ENCODE assay signal across 10 cellular contexts in the genomic region with DNA sequence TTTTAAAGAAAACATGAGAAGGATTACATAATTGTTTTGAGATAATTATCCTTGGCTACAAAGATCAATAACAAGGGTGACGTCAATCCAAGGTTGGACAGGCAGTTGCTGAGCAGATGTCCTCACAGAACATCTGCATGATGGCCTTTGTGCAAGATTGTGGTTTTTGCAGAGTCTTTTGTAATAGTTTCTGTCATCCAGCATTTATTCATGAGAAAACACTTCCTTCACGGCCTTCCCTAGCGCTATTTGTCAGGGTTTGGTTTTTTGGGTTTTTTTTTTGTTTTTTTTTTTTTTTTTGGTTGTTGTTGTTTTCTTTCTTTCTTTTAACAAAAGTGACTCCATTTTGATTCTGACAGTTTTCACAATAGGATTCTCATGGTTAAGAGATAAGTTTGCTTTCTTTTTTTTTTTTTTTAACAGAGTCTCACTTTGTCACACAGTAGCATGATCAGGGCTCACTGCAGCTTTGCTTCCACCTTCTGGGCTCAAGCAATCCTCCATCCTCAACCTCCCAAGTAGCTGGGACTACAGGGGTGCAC. TPM values are rescaled to one million over a fixed set of nuclear protein-coding genes. Genes with fewer than 3 reads are reported as not detected.
DNase-seq lines count a peak whose midpoint lies in the region; ATAC-seq and TF ChIP-seq lines count a peak whose summit lies in the region.
"Had no signal": no experiment of that assay in that cellular context is flagged by ENCODE, and none has a peak within 500 bp of the region (broad histone marks: within the 10 kb centered on the region; RNA-seq: fewer than 3 reads in every experiment).

No MANE protein-coding gene starts in this region.

- H3K9me3 Mint-ChIP-seq in CD8-positive, alpha-beta T cell, result no peaks in the 10 kb centered on the region
- H3K9me3 Mint-ChIP-seq: activated naive CD8-positive, alpha-beta T cell treated with anti-CD3 and anti-CD28 coated beads, Interleukin-2, amount 10 ng/mL, durations not matched to agents 7 days and 5 days; T-helper 1 cell treated with Interleukin-12 subunit alpha and Interleukin-12 subunit beta and Interleukin-4 antibody, amounts not matched to agents 30 μg/mL and 1 μg/mL, for 36 hours had no signal

- H3K36me3 Mint-ChIP-seq in CD8-positive, alpha-beta T cell, result no peaks in the 10 kb centered on the region

- H3K4me3 Mint-ChIP-seq in CD8-positive, alpha-beta T cell, result no peak overlapping the region
- H3K4me3 Mint-ChIP-seq: activated naive CD8-positive, alpha-beta T cell treated with anti-CD3 and anti-CD28 coated beads, Interleukin-2, amount 10 ng/mL, durations not matched to agents 7 days and 5 days; T-helper 1 cell treated with Interleukin-12 subunit alpha and Interleukin-12 subunit beta and Interleukin-4 antibody, amounts not matched to agents 30 μg/mL and 1 μg/mL, for 36 hours had no signal

- no peak for DNase-seq in CD8-positive, alpha-beta T cell
- peak; percentile 97 for DNase-seq in amniotic epithelial cell (ENCODE audit: low read depth)
- DNase-seq in midbrain (lab: John Stamatoyannopoulos, UW), result peak; percentile 10
- DNase-seq in amygdala (lab: John Stamatoyannopoulos, UW), result no peak
- DNase-seq in foreskin melanocyte, result no peak
- DNase-seq in RWPE1 (ENCODE audit: low spot score), result no peak
- no peak for DNase-seq in NCI-H510A treated with DMSO at 0.1 percent for 48 hours (lab: John Stamatoyannopoulos, UW)
- DNase-seq: activated naive CD8-positive, alpha-beta T cell treated with anti-CD3 and anti-CD28 coated beads, Interleukin-2, amount 10 ng/mL, durations not matched to agents 7 days and 5 days had no signal

- H3K27ac Mint-ChIP-seq in CD8-positive, alpha-beta T cell, result no peak overlapping the region
- H3K27ac Mint-ChIP-seq: activated naive CD8-positive, alpha-beta T cell treated with anti-CD3 and anti-CD28 coated beads, Interleukin-2, amount 10 ng/mL, durations not matched to agents 7 days and 5 days; T-helper 1 cell treated with Interleukin-12 subunit alpha and Interleukin-12 subunit beta and Interleukin-4 antibody, amounts not matched to agents 30 μg/mL and 1 μg/mL, for 36 hours had no signal

- POLR2A ChIA-PET in CD8-positive, alpha-beta T cell (lab: Charles Lee), result no interaction called here
- POLR2A ChIA-PET in RWPE1 (lab: Yijun Ruan, JAX; ENCODE audit: low non-redundant PET), result no interaction called here

- TF ChIP-seq CTCF in CD8-positive, alpha-beta T cell (IDR thresholded peaks at IDR 0.05), result no peak
- TF ChIP-seq CTCF in RWPE1 (conservative IDR thresholded peaks at IDR 0.05; ENCODE audit: low read depth), result no peak

- H3K27me3 ChIP-seq in CD8-positive, alpha-beta T cell (ENCODE audit: insufficient read depth, low read length), result no peaks in the 10 kb centered on the region

- peaks cover 2% of the 10 kb centered on the region for H3K27me3 Mint-ChIP-seq in CD8-positive, alpha-beta T cell (ENCODE audit: low read depth)

- CTCF ChIA-PET in CD8-positive, alpha-beta T cell (lab: Charles Lee), result no interaction called here
- CTCF ChIA-PET in RWPE1 (lab: Yijun Ruan, JAX), result no interaction called here

- H3K4me1 Mint-ChIP-seq in CD8-positive, alpha-beta T cell (ENCODE audit: low read depth), result no peaks in the 10 kb centered on the region

- no peaks in the 10 kb centered on the region for H3K4me1 ChIP-seq in CD8-positive, alpha-beta T cell (ENCODE audit: insufficient read depth, low read length)

- no peaks in the 10 kb centered on the region for H3K9me3 ChIP-seq in CD8-positive, alpha-beta T cell (ENCODE audit: low read length)

- H3K36me3 ChIP-seq in CD8-positive, alpha-beta T cell (ENCODE audit: insufficient read depth, low read length), result no peaks in the 10 kb centered on the region

- intact Hi-C loops in CD8-positive, alpha-beta T cell (cut with DNase I, micrococcal nuclease), result no loop called here

- H3K4me3 ChIP-seq in CD8-positive, alpha-beta T cell (ENCODE audit: low read depth, low read length), result no peak overlapping the region

- no peak overlapping the region for H3K27ac ChIP-seq in CD8-positive, alpha-beta T cell (ENCODE audit: low read depth, low read length)
- H3K27ac ChIP-seq in RWPE1, result no peak overlapping the region

- ATAC-seq in CD8-positive, alpha-beta T cell, result peak; percentile 23
- ATAC-seq in HG03342 (IDR thresholded peaks at IDR 0.05; ENCODE audit: unreplicated experiment), result peak; percentile 69

RNA-seq across cellular contexts. Expression of gene ELF2, which starts 31.5 kb away (rescaled TPM):
- total RNA-seq in CD8-positive, alpha-beta T cell, result 10 to 100 TPM; 77.1 to 79.9 TPM

Comparison
In these comparisons a context has a peak if more than half of its experiments do, and no peak if none do; other contexts are left out.
1. DNase-seq: peak in amniotic epithelial cell (single experiment) and midbrain (single experiment); none in CD8-positive, alpha-beta T cell (0 of 7), amygdala (0 of 56), foreskin melanocyte (single experiment), RWPE1 (single experiment) and NCI-H510A treated with DMSO at 0.1 percent for 48 hours (single experiment).